In genomic region chr1:180468311-180468710, GRCh38 we compare ENCODE assay signal across 8 cellular contexts.
"Had no signal": no experiment of that assay in that cellular context is flagged by ENCODE, and none has a peak within 500 bp of the region (broad histone marks: within the 10 kb centered on the region; RNA-seq: fewer than 3 reads in every experiment).

No MANE protein-coding gene starts in this region.

- H3K27ac ChIP-seq: GM23248, HL-60 had no signal

- H2AFZ ChIP-seq: GM23248 had no signal

- DNase-seq: GM23248, GOT3, H7, KBM-7 had no signal

- H3K9ac ChIP-seq: GM23248 had no signal

- H3K4me3 ChIP-seq: GM23248, HAP-1 had no signal

- ATAC-seq: HCT116, HepG2 had no signal

- H3K36me3 ChIP-seq: HAP-1 had no signal
